Comparison of ENCODE assay signal across 20 cellular contexts in the genomic region with DNA sequence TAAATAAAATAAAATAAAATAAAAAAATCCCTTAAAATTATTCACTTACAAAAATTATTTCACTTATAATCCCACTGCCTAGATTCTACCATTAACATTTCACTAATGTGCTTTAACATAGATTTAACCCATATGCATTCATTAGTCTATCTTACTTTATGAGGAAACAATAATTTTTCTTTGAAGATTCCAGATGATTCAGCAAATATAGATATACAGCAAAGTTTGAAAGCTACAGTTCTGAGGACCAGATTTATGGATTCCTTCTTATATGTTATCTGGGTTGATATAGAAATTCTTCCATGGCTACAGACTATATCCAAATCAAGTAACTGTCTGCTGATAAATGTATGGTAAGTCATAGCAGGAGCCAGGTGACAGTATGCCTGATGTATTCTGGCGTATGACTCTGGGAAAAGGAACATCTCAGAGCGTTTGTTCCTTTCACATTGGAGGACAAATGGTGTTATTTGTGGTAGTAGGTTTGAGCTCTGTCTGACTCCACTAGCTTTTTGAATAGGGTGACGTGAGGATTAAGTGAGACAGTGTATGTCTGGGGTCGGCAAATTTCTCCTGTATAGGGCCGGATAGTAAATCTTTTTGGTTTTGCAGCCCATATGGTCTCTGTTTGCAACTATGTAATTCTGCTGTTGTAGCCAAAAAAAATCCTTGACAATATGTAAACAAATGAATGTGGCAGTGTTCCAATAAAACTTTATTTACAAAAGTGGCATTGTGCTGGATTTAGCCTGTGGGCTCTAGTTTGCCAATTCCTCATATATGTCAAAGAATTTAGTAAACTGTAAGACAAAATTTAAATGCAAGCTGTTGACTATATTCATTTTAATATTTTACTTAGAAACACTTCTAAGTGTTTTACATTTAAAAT. TPM values are rescaled to one million over a fixed set of nuclear protein-coding genes. Genes with fewer than 3 reads are reported as not detected.
DNase-seq lines count a peak whose midpoint lies in the region; ATAC-seq, FAIRE-seq and TF ChIP-seq lines count a peak whose summit lies in the region.
"Had no signal": no experiment of that assay in that cellular context is flagged by ENCODE, and none has a peak within 500 bp of the region (broad histone marks: within the 10 kb centered on the region; RNA-seq: fewer than 3 reads in every experiment).

No MANE protein-coding gene starts in this region.

- CTCF ChIA-PET in A549 (lab: Yijun Ruan, JAX): interaction anchor here (1.2 to 1.6 kb wide), 3 partner anchors 24 to 32 kb away, joined by 3 to 5 read pairs (median 4); no protein-coding TSS in a partner anchor
- CTCF ChIA-PET in IMR-90 (lab: Yijun Ruan, JAX): interaction anchor here (0.6 to 1.3 kb wide), 3 partner anchors 15 to 1970 kb away, joined by 3 to 4 read pairs (median 3); no protein-coding TSS in a partner anchor
- CTCF ChIA-PET in WTC11 (lab: Charles Lee): no interaction called here

- H2BK20ac ChIP-seq in IMR-90 (ENCODE audit: low read depth, low read length): no peak overlapping the region

- intact Hi-C loops in IMR-90 (cut with micrococcal nuclease) (no loop called here), pancreas (cut with DNase I) (no loop called here)

- TF ChIP-seq POLR2A in A549 (IDR thresholded peaks at IDR 0.05; ENCODE audit: low read length) (no peak), IMR-90 (IDR thresholded peaks at IDR 0.05; ENCODE audit: low read depth, low read length) (no peak)

- H3K27me3 ChIP-seq in IMR-90 (ENCODE audit: control insufficient read depth, insufficient read depth, low read length): peaks cover 5% of the 10 kb centered on the region
- H3K27me3 ChIP-seq in pancreas: no peaks in the 10 kb centered on the region

- H2BK5ac ChIP-seq in IMR-90 (ENCODE audit: low read depth, low read length, poor library complexity, severe bottlenecking): no peak overlapping the region

- DNase-seq in A549 (ENCODE audit: low read depth in 1 of 2, low spot score in 1 of 2) (no peak), IMR-90 (no peak), WTC11 (ENCODE audit: low spot score) (no peak), pancreas (no peak), glomerular visceral epithelial cell (ENCODE audit: extremely low spot score) (no peak), COR-L47 (lab: John Stamatoyannopoulos, UW) (no peak)
- no peak for DNase-seq in activated T-cell treated with anti-CD3 and anti-CD28 coated beads, Interleukin-2, amount 50 U/mL, for 48 hours
- DNase-seq: C1 segment of cervical spinal cord; CD4-positive, alpha-beta T cell; DMS153; DMS79 treated with DMSO at 0.1 percent for 48 hours; EL; GM23248; H7; Kasumi-1; KBM-7 had no signal

- FAIRE-seq in A549 (lab: Jason Lieb, UNC) (no peak), pancreas (lab: Jason Lieb, UNC) (no peak)
- FAIRE-seq: G401.6, GM12892, HTR-8/SVneo had no signal

- no peak overlapping the region for H3K14ac ChIP-seq in IMR-90 (replicated peaks; ENCODE audit: low read depth, low read length)

- in situ Hi-C loops in IMR-90 (cut with MboI; ENCODE audit: low sequenced_read_pairs): no loop called here

- no peak overlapping the region for H3K23ac ChIP-seq in IMR-90 (ENCODE audit: low read depth, low read length)

- ATAC-seq in A549: no peak
- ATAC-seq in IMR-90 (ENCODE audit: low read depth): no peak
- ATAC-seq in WTC11: no peak
- peak in 3 of 4 donors; percentile 24 to 42 (median 42) for ATAC-seq in pancreas

- no peak overlapping the region for H3K4ac ChIP-seq in IMR-90 (ENCODE audit: low read depth, low read length)

- H2AK5ac ChIP-seq in IMR-90 (ENCODE audit: low read depth, low read length): no peak overlapping the region

- dilution Hi-C loops in IMR-90 (cut with HindIII; ENCODE audit: low sequenced_read_pairs, unreplicated experiment): no loop called here

- no peak overlapping the region for H3K18ac ChIP-seq in IMR-90 (ENCODE audit: low read depth, low read length)

- H3K56ac ChIP-seq in IMR-90 (ENCODE audit: extremely low read depth, insufficient read depth, low read length): no peak overlapping the region

- H3K9me1 ChIP-seq in IMR-90 (ENCODE audit: insufficient read depth, low read length): no peaks in the 10 kb centered on the region

- H3K79me1 ChIP-seq in IMR-90 (ENCODE audit: low read depth in 1 of 2, low read length in 2 of 2): no peaks in the 10 kb centered on the region

- no TSS peak for BruUV-seq in IMR-90 (replicated peaks; lab: Mats Ljungman, UMichigan)

- H2BK15ac ChIP-seq in IMR-90 (ENCODE audit: low read depth, low read length): no peak overlapping the region

- no peak for TF ChIP-seq EP300 in A549 (IDR thresholded peaks at IDR 0.05)

- no peak overlapping the region for H2AFZ ChIP-seq in IMR-90 (replicated peaks; ENCODE audit: low read length, poor library complexity)
- H2AFZ ChIP-seq: GM23248 had no signal

- POLR2A ChIA-PET in A549 (lab: Yijun Ruan, JAX): no interaction called here
- POLR2A ChIA-PET in IMR-90 (lab: Charles Lee; ENCODE audit: unreplicated experiment): no interaction called here
- POLR2A ChIA-PET in WTC11 (lab: Charles Lee): no interaction called here

- TF ChIP-seq RAD21 in A549 (conservative IDR thresholded peaks at IDR 0.05 in 1 of 2, IDR thresholded peaks at IDR 0.05 in 1 of 2): no peak
- no peak for TF ChIP-seq RAD21 in IMR-90 (IDR thresholded peaks at IDR 0.05; ENCODE audit: low read length)

- H3K4me1 Mint-ChIP-seq in WTC11: peaks cover 48% of the 10 kb centered on the region

- H3K9me3 Mint-ChIP-seq in WTC11: no peaks in the 10 kb centered on the region
- H3K9me3 Mint-ChIP-seq: CD4-positive, alpha-beta T cell had no signal

- no peak overlapping the region for H3K4me3 Mint-ChIP-seq in WTC11
- H3K4me3 Mint-ChIP-seq: B cell; CD4-positive, alpha-beta T cell had no signal

- H3K4me3 ChIP-seq in A549: no peak overlapping the region
- no peak overlapping the region for H3K4me3 ChIP-seq in IMR-90 (ENCODE audit: insufficient read depth, low read depth, low read length)
- H3K4me3 ChIP-seq in pancreas: peak overlapping the region in 1 of 4 donors; percentile 9
- H3K4me3 ChIP-seq: GM23248 had no signal

- H2BK120ac ChIP-seq in IMR-90 (ENCODE audit: low read depth, low read length): no peak overlapping the region

- H3K36me3 ChIP-seq in IMR-90 (ENCODE audit: control insufficient read depth, insufficient read depth, low read length) (no peaks in the 10 kb centered on the region), pancreas (no peaks in the 10 kb centered on the region)

- no peak overlapping the region for H4K8ac ChIP-seq in IMR-90 (ENCODE audit: low read depth in 2 of 2, low read length in 2 of 2)

- H3K9ac ChIP-seq in IMR-90 (ENCODE audit: low read depth, low read length): no peak overlapping the region
- H3K9ac ChIP-seq: GM23248 had no signal

- H2AK9ac ChIP-seq in IMR-90 (replicated peaks; ENCODE audit: low read depth, low read length, poor library complexity): no peak overlapping the region

- H4K5ac ChIP-seq in IMR-90 (ENCODE audit: low read depth, low read length): no peak overlapping the region

- 0 out of 3 replicates have a peak overlapping the region, but pooled peaks have one; percentile 1 for H3K4me2 ChIP-seq in A549
- no peak overlapping the region for H3K4me2 ChIP-seq in IMR-90 (ENCODE audit: low read depth, low read length)

- WGBS in A549 (ENCODE audit: missing lambda C conversion rate): 88% methylated on average over 5 of the region's 5 CpGs
- no CpG with 5 or more reads among the region's 5 CpGs for WGBS in IMR-90 (ENCODE audit: extremely low coverage in 2 of 2, insufficient read length in 1 of 2), 2 experiments
- WGBS in pancreas, 2 donors: 43 to 50% methylated on average over 5 of the region's 5 CpGs

- H3K27ac ChIP-seq in A549 (no peak overlapping the region), IMR-90 (ENCODE audit: insufficient read depth, low read length) (no peak overlapping the region), pancreas (peak overlapping the region in 2 of 4 donors; percentile 25 to 40)
- H3K27ac ChIP-seq: GM23248 had no signal

- no peaks in the 10 kb centered on the region for H4K20me1 ChIP-seq in IMR-90 (ENCODE audit: insufficient read depth, low read length)

- no peaks in the 10 kb centered on the region for H3K36me3 Mint-ChIP-seq in WTC11

- no peak overlapping the region for H4K91ac ChIP-seq in IMR-90 (ENCODE audit: insufficient read depth, low read depth, low read length)

- H3K27me3 Mint-ChIP-seq in WTC11 (ENCODE audit: low read depth): no peaks in the 10 kb centered on the region

- H3K9me3 ChIP-seq in A549 (no peaks in the 10 kb centered on the region), IMR-90 (ENCODE audit: control insufficient read depth, insufficient read depth, low read length) (no peaks in the 10 kb centered on the region), pancreas (no peaks in the 10 kb centered on the region)

- peaks cover 38% of the 10 kb centered on the region for H3K4me1 ChIP-seq in A549
- H3K4me1 ChIP-seq in IMR-90 (ENCODE audit: control insufficient read depth, insufficient read depth, low read length): no peaks in the 10 kb centered on the region
- H3K4me1 ChIP-seq in pancreas: peaks cover 32 to 66% (median 59%) of the 10 kb centered on the region in 3 donors

- TF ChIP-seq CTCF in A549 (IDR thresholded peaks at IDR 0.05) (no peak), IMR-90 (conservative IDR thresholded peaks at IDR 0.05; ENCODE audit: low read depth, low read length) (no peak), WTC11 (IDR thresholded peaks at IDR 0.05) (no peak), pancreas (IDR thresholded peaks at IDR 0.05) (no peak)

- peak overlapping the region; percentile 85 for H3K27ac Mint-ChIP-seq in WTC11
- H3K27ac Mint-ChIP-seq: B cell; CD4-positive, alpha-beta T cell had no signal

RNA-seq across cellular contexts. Expression of a gene that starts 9.3 kb away (rescaled TPM):
- 23.5 and 26.9 TPM in 2 replicates for polyA plus RNA-seq in A549 (2011; rRNA removed)
- polyA plus RNA-seq in A549 (2012; cell fraction: cytosol; rRNA removed): 12.4 and 14.9 TPM in 2 replicates
- 21.3 and 22.7 TPM in 2 replicates for polyA plus RNA-seq in A549 (2012; cell fraction: nucleus; rRNA removed)
- 14.0 to 14.4 TPM (median 14.2 TPM) in 3 replicates for polyA plus RNA-seq in A549 (2017; fragmentation: RNase III; extraction: RNeasy Plus Mini Kit Qiagen cat#74134 plus additional on column Dnase treatment)
- 30.4 and 34.4 TPM in 2 replicates for polyA minus RNA-seq in A549 (2011; rRNA and poly(A)+ RNA removed)
- total RNA-seq in IMR-90 (2012; rRNA removed): 0.18 and 0.28 TPM in 2 replicates
- 0.15 and 0.20 TPM in 2 replicates for polyA plus RNA-seq in IMR-90 (2012; rRNA removed)
- 0.05 and 0.10 TPM in 2 replicates for polyA plus RNA-seq in IMR-90 (2012; cell fraction: cytosol; rRNA removed)
- 0.27 and 0.45 TPM in 2 replicates for polyA plus RNA-seq in IMR-90 (2012; cell fraction: nucleus; rRNA removed; ENCODE audit: low replicate concordance)
- total RNA-seq in WTC11 (2021): 21.1 to 24.0 TPM (median 23.0 TPM) in 3 replicates
- total RNA-seq in pancreas: 10 to 100 TPM; 12.6 to 18.8 (median 15.3) TPM
- 10 to 100 TPM in 1 of 2 donors, 1 to 10 TPM in 1; 9.7 to 22.0 TPM for polyA plus RNA-seq in pancreas
- total RNA-seq: GM23248 had no signal

RNA-seq across cellular contexts. Expression of a gene that starts 41.3 kb away (rescaled TPM):
- polyA plus RNA-seq in A549 (2011; rRNA removed) (27.2 and 31.5 TPM in 2 replicates), A549 (2017; fragmentation: RNase III; extraction: RNeasy Plus Mini Kit Qiagen cat#74134 plus additional on column Dnase treatment) (8.7 to 9.0 TPM (median 8.8 TPM) in 3 replicates), IMR-90 (2012; rRNA removed) (15.9 and 17.2 TPM in 2 replicates), pancreas (10 to 100 TPM in 1 of 2 donors, 1 to 10 TPM in 1; 5.5 to 25.9 TPM)
- 11.3 and 13.9 TPM in 2 replicates for polyA plus RNA-seq in A549 (2012; cell fraction: cytosol; rRNA removed)
- polyA plus RNA-seq in A549 (2012; cell fraction: nucleus; rRNA removed): 33.4 and 41.8 TPM in 2 replicates
- polyA minus RNA-seq in A549 (2011; rRNA and poly(A)+ RNA removed): 207 and 209 TPM in 2 replicates
- total RNA-seq in IMR-90 (2012; rRNA removed) (22.6 and 26.1 TPM in 2 replicates), WTC11 (2021) (50.8 to 59.4 TPM (median 57.0 TPM) in 3 replicates), pancreas (10 to 100 TPM in 2 of 6 donors, 1 to 10 TPM in 4; 7.6 to 13.4 (median 8.7) TPM)
- 6.9 and 12.9 TPM in 2 replicates for polyA plus RNA-seq in IMR-90 (2012; cell fraction: cytosol; rRNA removed)
- polyA plus RNA-seq in IMR-90 (2012; cell fraction: nucleus; rRNA removed; ENCODE audit: low replicate concordance): 53.8 and 63.1 TPM in 2 replicates

Comparison
In these comparisons a context has a peak if more than half of its experiments do, and no peak if none do; other contexts are left out.
1. ATAC-seq: peak in pancreas (3 of 4); none in A549 (0 of 2), IMR-90 (single experiment) and WTC11 (single experiment).
2. RNA of a gene that starts 9.3 kb away (total RNA-seq): 21.1 to 24.0 TPM in WTC11 and 12.6 to 18.8 TPM in pancreas; 0.18 to 0.28 TPM in IMR-90; every median in the first group is over 10 times any median in the second.